In the genomic region with DNA sequence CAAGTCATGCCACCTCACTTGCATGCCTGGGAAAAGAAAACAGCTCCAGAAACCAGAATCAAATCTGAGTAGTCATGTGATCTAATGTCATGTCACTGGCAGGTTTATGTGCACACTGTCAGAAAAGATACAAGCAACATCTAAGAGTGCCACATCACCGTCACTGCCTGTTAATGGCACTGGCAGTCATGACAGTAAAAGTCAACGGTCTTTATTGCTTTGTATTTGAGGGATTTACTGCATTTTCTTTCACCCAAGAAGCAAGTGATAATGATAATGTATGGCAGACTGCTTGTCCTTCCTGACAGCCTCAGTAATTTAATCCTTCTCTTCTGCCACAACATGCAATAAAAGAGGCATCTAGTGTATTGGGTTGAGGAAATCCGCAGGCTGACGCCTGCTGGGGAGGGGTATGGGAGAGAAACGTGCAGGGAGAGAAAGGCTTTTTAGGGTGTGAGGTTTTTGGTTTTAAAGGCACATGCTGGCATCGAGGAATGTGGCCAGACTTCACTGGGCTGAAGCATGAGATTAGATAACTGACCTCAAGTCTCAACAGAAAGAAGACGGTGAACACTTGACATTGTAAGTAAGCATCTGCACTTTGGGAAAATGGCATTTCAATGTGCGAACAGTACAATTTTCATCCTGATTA, we compare ENCODE assay signal across 24 cellular contexts.
DNase-seq lines count a peak whose midpoint lies in the region; ATAC-seq and TF ChIP-seq lines count a peak whose summit lies in the region.
"Had no signal": no experiment of that assay in that cellular context is flagged by ENCODE, and none has a peak within 500 bp of the region (broad histone marks: within the 10 kb centered on the region; RNA-seq: fewer than 3 reads in every experiment).

No MANE protein-coding gene starts in this region.

- H3K9me3 ChIP-seq in HEK293 (ENCODE audit: control insufficient read depth, insufficient read depth, low read depth, low read length) (no peaks in the 10 kb centered on the region), WERI-Rb-1 (ENCODE audit: severe bottlenecking) (no peaks in the 10 kb centered on the region), stomach (no peaks in the 10 kb centered on the region)
- H3K9me3 ChIP-seq: psoas muscle, vagina had no signal

- H3K4me3 Mint-ChIP-seq in nephron, result no peak overlapping the region
- H3K4me3 Mint-ChIP-seq: activated CD4-positive, alpha-beta T cell treated with anti-CD3 and anti-CD28 coated beads for 36 hours; activated CD8-positive, alpha-beta T cell treated with anti-CD3 and anti-CD28 coated beads, Interleukin-2, amount 10 ng/mL, durations not matched to agents 7 days and 5 days; stimulated activated naive CD8-positive, alpha-beta T cell treated with anti-CD3 and anti-CD28 coated beads, Interleukin-15, Interleukin-2, amounts not matched to agents 100 ng/mL and 50 ng/mL, for 24 hours had no signal

- H3K27ac Mint-ChIP-seq in nephron, result peak overlapping the region in 2 of 3 experiments; percentile 26 to 34
- H3K27ac Mint-ChIP-seq: activated CD4-positive, alpha-beta T cell treated with anti-CD3 and anti-CD28 coated beads for 36 hours; activated CD8-positive, alpha-beta T cell treated with anti-CD3 and anti-CD28 coated beads, Interleukin-2, amount 10 ng/mL, durations not matched to agents 7 days and 5 days; activated naive CD4-positive, alpha-beta T cell treated with anti-CD3 and anti-CD28 coated beads, Interleukin-2, amount 50 U/mL, for 72 hours; stimulated activated naive CD8-positive, alpha-beta T cell treated with anti-CD3 and anti-CD28 coated beads, Interleukin-15, Interleukin-2, amounts not matched to agents 100 ng/mL and 50 ng/mL, for 24 hours had no signal

- ATAC-seq in HG03108 (IDR thresholded peaks at IDR 0.05; ENCODE audit: unreplicated experiment), result no peak
- ATAC-seq: activated CD4-positive, alpha-beta T cell treated with anti-CD3 and anti-CD28 coated beads for 36 hours; activated CD8-positive, alpha-beta T cell treated with anti-CD3 and anti-CD28 coated beads, Interleukin-2, amount 10 ng/mL, durations not matched to agents 7 days and 5 days; activated naive CD4-positive, alpha-beta T cell treated with anti-CD3 and anti-CD28 coated beads, Interleukin-2, amount 50 U/mL, for 72 hours; foreskin keratinocyte; left lobe of liver; psoas muscle had no signal

- H3K36me3 Mint-ChIP-seq in nephron (ENCODE audit: low read depth), result peaks cover 14% of the 10 kb centered on the region
- H3K36me3 Mint-ChIP-seq: activated naive CD4-positive, alpha-beta T cell treated with anti-CD3 and anti-CD28 coated beads, Interleukin-2, amount 50 U/mL, for 72 hours had no signal

- intact Hi-C loops in stomach (cut with DNase I; ENCODE audit: low total_unique reads), result no loop called here

- H3K4me3 ChIP-seq in HEK293 (ENCODE audit: low read depth, low read length) (no peak overlapping the region), WERI-Rb-1 (ENCODE audit: low read depth, low read length) (no peak overlapping the region), stomach (no peak overlapping the region)
- H3K4me3 ChIP-seq: coronary artery, psoas muscle, vagina had no signal

- no peaks in the 10 kb centered on the region for H3K4me1 ChIP-seq in HEK293 (ENCODE audit: control insufficient read depth, insufficient read depth, low read length)
- no peaks in the 10 kb centered on the region for H3K4me1 ChIP-seq in stomach
- H3K4me1 ChIP-seq: foreskin keratinocyte, psoas muscle, vagina had no signal

- peaks cover 5% of the 10 kb centered on the region for H3K4me1 Mint-ChIP-seq in nephron
- H3K4me1 Mint-ChIP-seq: activated CD4-positive, alpha-beta T cell treated with anti-CD3 and anti-CD28 coated beads for 36 hours had no signal

- WGBS in stomach, 5 donors, result 49 to 70% (median 57%) methylated on average over 8 of the region's 8 CpGs

- no peaks in the 10 kb centered on the region for H3K27me3 ChIP-seq in WERI-Rb-1 (ENCODE audit: insufficient read depth, low read depth, severe bottlenecking)
- H3K27me3 ChIP-seq in stomach, result no peaks in the 10 kb centered on the region
- H3K27me3 ChIP-seq: foreskin keratinocyte, vagina had no signal

- TF ChIP-seq EP300 in stomach (IDR thresholded peaks at IDR 0.05), result no peak

- POLR2A ChIA-PET in HEK293 (lab: Yijun Ruan, JAX), result no interaction called here

- no peak for TF ChIP-seq POLR2A in stomach (IDR thresholded peaks at IDR 0.05)

- TF ChIP-seq CTCF in HEK293 (tag by site-specific recombination; IDR thresholded peaks at IDR 0.05) (no peak), WERI-Rb-1 (IDR thresholded peaks at IDR 0.05; ENCODE audit: low read depth, low read length) (no peak), nephron (IDR thresholded peaks at IDR 0.05; ENCODE audit: unreplicated experiment in 3 of 3) (no peak), stomach (IDR thresholded peaks at IDR 0.05) (no peak)

- H3K9me3 Mint-ChIP-seq in nephron, result no peaks in the 10 kb centered on the region
- H3K9me3 Mint-ChIP-seq: activated naive CD4-positive, alpha-beta T cell treated with anti-CD3 and anti-CD28 coated beads, Interleukin-2, amount 50 U/mL, for 72 hours; stimulated activated naive CD8-positive, alpha-beta T cell treated with anti-CD3 and anti-CD28 coated beads, Interleukin-15, Interleukin-2, amounts not matched to agents 100 ng/mL and 50 ng/mL, for 24 hours had no signal

- CTCF ChIA-PET in HEK293 (lab: Yijun Ruan, JAX), result interaction anchor here (0.7 kb wide), 1 partner anchor 721 kb away, joined by 4 read pairs; no protein-coding TSS in a partner anchor

- peaks cover 0 to 3% of the 10 kb centered on the region in 2 experiments; a peak in 1 of 3 replicates for H3K36me3 ChIP-seq in HEK293 (ENCODE audit: control insufficient read depth in 2 of 2, insufficient read depth in 1 of 2, low read length in 2 of 2)
- no peaks in the 10 kb centered on the region for H3K36me3 ChIP-seq in WERI-Rb-1
- H3K36me3 ChIP-seq in stomach, result no peaks in the 10 kb centered on the region
- H3K36me3 ChIP-seq: vagina had no signal

- H3K27ac ChIP-seq in HEK293 (ENCODE audit: extremely low read depth, low read depth, low read length), result no peak overlapping the region
- H3K27ac ChIP-seq in WERI-Rb-1, result no peak overlapping the region
- no peak overlapping the region for H3K27ac ChIP-seq in stomach
- H3K27ac ChIP-seq: coronary artery, foreskin keratinocyte, psoas muscle, vagina had no signal

- no peaks in the 10 kb centered on the region for H3K27me3 Mint-ChIP-seq in nephron (ENCODE audit: low read depth)
- H3K27me3 Mint-ChIP-seq: activated CD4-positive, alpha-beta T cell treated with anti-CD3 and anti-CD28 coated beads for 36 hours; stimulated activated naive CD8-positive, alpha-beta T cell treated with anti-CD3 and anti-CD28 coated beads, Interleukin-15, Interleukin-2, amounts not matched to agents 100 ng/mL and 50 ng/mL, for 24 hours had no signal

- peak; percentile 12 for DNase-seq in NCI-H1092 treated with DMSO at 0.1 percent for 48 hours (lab: John Stamatoyannopoulos, UW)
- no peak for DNase-seq in NCI-H1092 (lab: John Stamatoyannopoulos, UW)
- peak; percentile 19 for DNase-seq in WERI-Rb-1
- DNase-seq in stomach, result no peak
- no peak for DNase-seq in activated CD8-positive, alpha-beta memory T cell treated with anti-CD3 and anti-CD28 coated beads for 24 hours
- DNase-seq: 8988T; activated CD4-positive, alpha-beta T cell treated with anti-CD3 and anti-CD28 coated beads for 36 hours; activated CD8-positive, alpha-beta T cell treated with anti-CD3 and anti-CD28 coated beads, Interleukin-2, amount 10 ng/mL, durations not matched to agents 7 days and 5 days; activated T-cell treated with anti-CD3 and anti-CD28 coated beads for 4 hours; effector memory CD4-positive, alpha-beta T cell; EL; foreskin keratinocyte; mesenchymal stem cell; NCI-H1436; psoas muscle; RPMI8226 had no signal

TF ChIP-seq in HEK293, 187 proteins besides CTCF, POLR2A, EP300 and RAD21 (continues in another document):
- TF ChIP-seq FEZF1 (tag by site-specific recombination; IDR thresholded peaks at IDR 0.05), result peak; percentile 99
- no peak for TF ChIP-seq SP3 (tag by site-specific recombination; IDR thresholded peaks at IDR 0.05)
- TF ChIP-seq SETDB1 (IDR thresholded peaks at IDR 0.05; ENCODE audit: insufficient read length, low read length), result no peak
- peak; percentile 99 for TF ChIP-seq ZNF843 (tag by site-specific recombination; IDR thresholded peaks at IDR 0.05)
- TF ChIP-seq ZSCAN30 (tag by site-specific recombination; IDR thresholded peaks at IDR 0.05), result peak; percentile 92
- TF ChIP-seq, protein P1, sequence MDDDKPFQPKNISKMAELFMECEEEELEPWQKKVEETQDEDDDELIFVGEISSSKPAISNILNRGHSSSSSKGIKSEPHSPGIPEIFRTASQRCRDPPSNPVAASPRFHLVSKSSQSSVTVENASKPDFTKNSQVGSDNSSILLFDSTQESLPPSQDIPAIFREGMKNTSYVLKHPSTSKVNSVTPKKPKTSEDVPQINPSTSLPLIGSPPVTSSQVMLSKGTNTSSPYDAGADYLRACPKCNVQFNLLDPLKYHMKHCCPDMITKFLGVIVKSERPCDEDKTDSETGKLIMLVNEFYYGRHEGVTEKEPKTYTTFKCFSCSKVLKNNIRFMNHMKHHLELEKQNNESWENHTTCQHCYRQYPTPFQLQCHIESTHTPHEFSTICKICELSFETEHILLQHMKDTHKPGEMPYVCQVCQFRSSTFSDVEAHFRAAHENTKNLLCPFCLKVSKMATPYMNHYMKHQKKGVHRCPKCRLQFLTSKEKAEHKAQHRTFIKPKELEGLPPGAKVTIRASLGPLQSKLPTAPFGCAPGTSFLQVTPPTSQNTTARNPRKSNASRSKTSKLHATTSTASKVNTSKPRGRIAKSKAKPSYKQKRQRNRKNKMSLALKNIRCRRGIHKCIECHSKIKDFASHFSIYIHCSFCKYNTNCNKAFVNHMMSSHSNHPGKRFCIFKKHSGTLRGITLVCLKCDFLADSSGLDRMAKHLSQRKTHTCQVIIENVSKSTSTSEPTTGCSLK (tag by site-specific recombination; IDR thresholded peaks at IDR 0.05), result no peak
- TF ChIP-seq ZNF133 (tag by site-specific recombination; IDR thresholded peaks at IDR 0.05), result peak; percentile 65
- no peak for TF ChIP-seq ZBTB7A (tag by site-specific recombination; IDR thresholded peaks at IDR 0.05; ENCODE audit: low read depth)
- TF ChIP-seq OSR2 (tag by site-specific recombination; IDR thresholded peaks at IDR 0.05), result peak; percentile 98
- TF ChIP-seq YY1 (tag by site-specific recombination; IDR thresholded peaks at IDR 0.05), result no peak

Comparison
In these comparisons a context has a peak if more than half of its experiments do, and no peak if none do; other contexts are left out.
1. DNase-seq: peak in NCI-H1092 treated with DMSO at 0.1 percent for 48 hours (single experiment) and WERI-Rb-1 (single experiment); none in NCI-H1092 (single experiment), stomach (single experiment) and activated CD8-positive, alpha-beta memory T cell treated with anti-CD3 and anti-CD28 coated beads for 24 hours (single experiment).